In genomic region chr9:95086564-95086955, GRCh38 we compare ENCODE assay signal across 16 cellular contexts.
DNase-seq lines count a peak whose midpoint lies in the region; ATAC-seq, FAIRE-seq and TF ChIP-seq lines count a peak whose summit lies in the region.
"Had no signal": no experiment of that assay in that cellular context is flagged by ENCODE, and none has a peak within 500 bp of the region (broad histone marks: within the 10 kb centered on the region; RNA-seq: fewer than 3 reads in every experiment).

No MANE protein-coding gene starts in this region.

- H3K4me1 ChIP-seq in heart right ventricle, result peaks cover 34 to 100% (median 91%) of the 10 kb centered on the region in 9 donors
- H3K4me1 ChIP-seq in gastroesophageal sphincter, result peaks cover 5 to 100% (median 43%) of the 10 kb centered on the region in 3 donors
- peaks cover 36% of the 10 kb centered on the region for H3K4me1 ChIP-seq in prostate gland (replicated peaks)
- H3K4me1 ChIP-seq in upper lobe of right lung, result peaks cover 18% of the 10 kb centered on the region
- H3K4me1 ChIP-seq in small intestine (ENCODE audit: control insufficient read depth in 2 of 2, insufficient read depth in 1 of 2, low read depth in 1 of 2, low read length in 1 of 2), result peaks cover 0 to 2% of the 10 kb centered on the region in 2 donors

- H3K36me3 ChIP-seq in heart right ventricle (peaks cover 0 to 86% (median 43%) of the 10 kb centered on the region in 9 donors), gastroesophageal sphincter (peaks cover 0 to 75% of the 10 kb centered on the region in 2 donors), prostate gland (peaks cover 0 to 14% of the 10 kb centered on the region in 2 donors), upper lobe of right lung (peaks cover 56% of the 10 kb centered on the region), small intestine (ENCODE audit: control insufficient read depth in 2 of 2, insufficient read depth in 2 of 2, low read length in 2 of 2) (peaks cover 3 to 9% of the 10 kb centered on the region in 2 donors)

- no peaks in the 10 kb centered on the region for H3K9me3 ChIP-seq in heart right ventricle
- H3K9me3 ChIP-seq in gastroesophageal sphincter, result no peaks in the 10 kb centered on the region
- no peaks in the 10 kb centered on the region for H3K9me3 ChIP-seq in prostate gland
- H3K9me3 ChIP-seq in upper lobe of right lung, result no peaks in the 10 kb centered on the region
- no peaks in the 10 kb centered on the region for H3K9me3 ChIP-seq in small intestine (ENCODE audit: control insufficient read depth, low read depth)

- TF ChIP-seq CTCF in heart right ventricle (IDR thresholded peaks at IDR 0.05) (no peak), gastroesophageal sphincter (IDR thresholded peaks at IDR 0.05) (no peak), prostate gland (IDR thresholded peaks at IDR 0.05) (no peak), upper lobe of right lung (IDR thresholded peaks at IDR 0.05) (no peak)

- no peak for TF ChIP-seq POLR2A in gastroesophageal sphincter (IDR thresholded peaks at IDR 0.05)
- no peak for TF ChIP-seq POLR2A in prostate gland (IDR thresholded peaks at IDR 0.05)

- H3K27me3 ChIP-seq in heart right ventricle, result no peaks in the 10 kb centered on the region
- no peaks in the 10 kb centered on the region for H3K27me3 ChIP-seq in gastroesophageal sphincter
- H3K27me3 ChIP-seq in prostate gland (replicated peaks; ENCODE audit: insufficient read depth), result no peaks in the 10 kb centered on the region
- H3K27me3 ChIP-seq in upper lobe of right lung, result no peaks in the 10 kb centered on the region
- no peaks in the 10 kb centered on the region for H3K27me3 ChIP-seq in small intestine (ENCODE audit: control insufficient read depth in 2 of 2, insufficient read depth in 2 of 2, low read length in 2 of 2)

- WGBS in heart right ventricle, 2 donors, result 73% methylated on average over 8 of the region's 8 CpGs
- 68% methylated on average over 4 of the region's 8 CpGs; no CpG with 5 or more reads in 1 of the 2 donors for WGBS in gastroesophageal sphincter (ENCODE audit: low coverage in 1 of 2), 2 donors
- WGBS in prostate gland, result 60% methylated on average over 8 of the region's 8 CpGs
- 85 to 91% (median 85%) methylated on average over 8 of the region's 8 CpGs for WGBS in small intestine, 3 donors

- H3K4me3 ChIP-seq in heart right ventricle, result no peak overlapping the region
- no peak overlapping the region for H3K4me3 ChIP-seq in gastroesophageal sphincter
- H3K4me3 ChIP-seq in prostate gland, result no peak overlapping the region
- no peak overlapping the region for H3K4me3 ChIP-seq in upper lobe of right lung
- no peak overlapping the region for H3K4me3 ChIP-seq in small intestine (ENCODE audit: low read depth in 1 of 2, low read length in 2 of 2)

- intact Hi-C loops in heart right ventricle (cut with DNase I) (loop anchor here in 3 of 10 donors (10.0 kb wide), 3 partner anchors 52 to 72 kb away; no protein-coding TSS in a partner anchor), left ventricle myocardium superior (cut with micrococcal nuclease) (no loop called here), prostate gland (cut with DNase I) (loop anchor here (10.0 kb wide), 1 partner anchor 52 kb away; no protein-coding TSS in a partner anchor), upper lobe of right lung (cut with DNase I) (no loop called here)

- FAIRE-seq in small intestine (lab: Jason Lieb, UNC), result no peak
- FAIRE-seq: A204.1 had no signal

- H3K27ac ChIP-seq in heart right ventricle (peak overlapping the region in 8 of 10 donors; percentile 36 to 86 (median 62)), gastroesophageal sphincter (peak overlapping the region in 3 of 4 donors; percentile 73 to 89 (median 87)), prostate gland (peak overlapping the region; percentile 69 to 80), upper lobe of right lung (no peak overlapping the region), small intestine (ENCODE audit: low read depth in 1 of 2, low read length in 1 of 2) (peak overlapping the region in 1 of 2 donors; percentile 14)
- H3K27ac ChIP-seq: C4-2B had no signal

- DNase-seq in heart right ventricle (no peak), left ventricle myocardium superior (no peak), prostate gland (ENCODE audit: low spot score) (no peak), upper lobe of right lung (peak; percentile 27), small intestine (no peak)
- DNase-seq in activated CD4-positive, alpha-beta T cell treated with anti-CD3 and anti-CD28 coated beads, Interleukin-2, amount 50 U/mL, for 48 hours, result no peak
- no peak for DNase-seq in activated CD4-positive, alpha-beta T cell treated with anti-CD3 and anti-CD28 coated beads for 1 hour
- DNase-seq: DMS53; effector CD8-positive, alpha-beta T cell; NCI-H1694 treated with DMSO at 0.1 percent for 48 hours; NCI-H446; SHP77; T-helper 2 cell had no signal

- no peak for TF ChIP-seq EP300 in gastroesophageal sphincter (IDR thresholded peaks at IDR 0.05)

- ATAC-seq in heart right ventricle, result no peak
- ATAC-seq in left ventricle myocardium superior, result no peak
- no peak for ATAC-seq in gastroesophageal sphincter
- no peak for ATAC-seq in upper lobe of right lung
